ENCODE assay signal across 16 cellular contexts in the genomic region with DNA sequence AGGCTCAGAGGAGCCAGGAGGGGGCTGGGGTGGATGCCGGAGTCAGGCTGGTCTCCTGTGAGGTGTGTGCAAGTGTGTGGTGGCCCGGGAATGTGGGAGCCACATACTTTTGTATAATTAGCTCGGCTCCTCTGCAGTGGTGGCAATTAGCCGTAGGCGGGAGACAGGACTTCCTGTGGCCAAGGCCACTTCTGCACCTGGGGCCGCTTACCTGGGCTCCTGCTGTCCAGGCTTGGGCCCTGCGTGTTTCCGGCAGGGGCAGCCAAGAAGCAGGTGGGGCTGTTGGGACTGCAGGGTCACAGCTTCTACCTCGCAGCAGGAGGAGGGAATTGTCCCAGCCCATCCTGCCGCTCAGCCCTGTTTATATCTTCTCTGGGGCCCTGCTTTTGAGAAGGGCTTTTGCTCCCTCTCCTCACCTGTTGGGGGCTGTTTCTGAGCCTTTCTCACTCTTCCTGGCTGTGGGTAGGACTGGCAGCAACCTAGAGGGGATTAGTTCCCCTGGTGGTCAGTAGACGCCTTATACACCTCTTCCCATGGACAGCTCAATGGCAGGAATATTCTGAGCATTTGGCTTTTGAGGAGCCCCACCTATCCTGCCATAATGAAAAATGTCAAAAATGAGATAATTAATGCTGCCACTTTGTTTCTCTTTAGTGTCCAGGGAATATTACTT.
DNase-seq lines count a peak whose midpoint lies in the region; ATAC-seq, FAIRE-seq and TF ChIP-seq lines count a peak whose summit lies in the region.
"Had no signal": no experiment of that assay in that cellular context is flagged by ENCODE, and none has a peak within 500 bp of the region (broad histone marks: within the 10 kb centered on the region; RNA-seq: fewer than 3 reads in every experiment).

No MANE protein-coding gene starts in this region.

- no peak overlapping the region for H2AFZ ChIP-seq in H1 (ENCODE audit: low read length)
- no peak overlapping the region for H2AFZ ChIP-seq in mesenchymal stem cell (ENCODE audit: low read depth, low read length)

- H3K9me3 Mint-ChIP-seq in type B pancreatic cell, result no peaks in the 10 kb centered on the region
- H3K9me3 Mint-ChIP-seq: mesothelial cell of epicardium; stimulated activated naive CD8-positive, alpha-beta T cell treated with anti-CD3 and anti-CD28 coated beads, Interleukin-15, Interleukin-2, amounts not matched to agents 100 ng/mL and 50 ng/mL, for 24 hours had no signal

- no peak for TF ChIP-seq POLR2A in H1 (IDR thresholded peaks at IDR 0.05; ENCODE audit: control extremely low read depth in 1 of 2, low read depth in 2 of 2, low read length in 2 of 2)

- H3K14ac ChIP-seq in H1 (ENCODE audit: insufficient read length) (no peak overlapping the region), mesenchymal stem cell (ENCODE audit: low read length in 2 of 2) (no peak overlapping the region)

- no peak overlapping the region for H3K4me3 ChIP-seq in H1 (ENCODE audit: extremely low read depth in 1 of 4, insufficient read depth in 2 of 4, low read depth in 3 of 4, low read length in 4 of 4)
- H3K4me3 ChIP-seq in mesenchymal stem cell (ENCODE audit: insufficient read depth in 1 of 2, low read depth in 1 of 2, low read length in 2 of 2), result no peak overlapping the region
- no peak overlapping the region for H3K4me3 ChIP-seq in left lung
- H3K4me3 ChIP-seq: gastrocnemius medialis had no signal

- H3K4me1 ChIP-seq in H1 (replicated peaks in 1 of 4; ENCODE audit: control insufficient read depth in 3 of 4, insufficient read depth in 4 of 4, low read length in 3 of 4) (no peaks in the 10 kb centered on the region; a peak in 1 of 7 replicates), mesenchymal stem cell (ENCODE audit: control insufficient read depth, insufficient read depth, low read depth, low read length) (no peaks in the 10 kb centered on the region), left lung (no peaks in the 10 kb centered on the region)
- H3K4me1 ChIP-seq: gastrocnemius medialis had no signal

- TF ChIP-seq RAD21 in H1 (IDR thresholded peaks at IDR 0.05 in 1 of 2, conservative IDR thresholded peaks at IDR 0.05 in 1 of 2; ENCODE audit: low read depth in 2 of 2, low read length in 2 of 2), result peak; percentile 23 to 35; a peak in 3 of 4 replicates

- no peaks in the 10 kb centered on the region for H3K9me3 ChIP-seq in H1 (ENCODE audit: insufficient read depth in 2 of 2, low read depth in 1 of 2, low read length in 1 of 2)
- H3K9me3 ChIP-seq in mesenchymal stem cell (ENCODE audit: control insufficient read depth, low read length), result no peaks in the 10 kb centered on the region
- no peaks in the 10 kb centered on the region for H3K9me3 ChIP-seq in left lung
- H3K9me3 ChIP-seq: gastrocnemius medialis had no signal

- H4K8ac ChIP-seq in H1 (ENCODE audit: extremely low read depth, insufficient read depth, low read length) (no peak overlapping the region), mesenchymal stem cell (ENCODE audit: low read length) (no peak overlapping the region)

- TF ChIP-seq EP300 in H1 (IDR thresholded peaks at IDR 0.05; ENCODE audit: borderline replicate concordance in 1 of 2, low read depth in 2 of 2, low read length in 2 of 2), result no peak

- no peaks in the 10 kb centered on the region for H3K36me3 Mint-ChIP-seq in type B pancreatic cell
- H3K36me3 Mint-ChIP-seq: activated naive CD8-positive, alpha-beta T cell; mesothelial cell of epicardium had no signal

- no peaks in the 10 kb centered on the region for H3K79me1 ChIP-seq in H1 (ENCODE audit: low read depth, low read length)
- H3K79me1 ChIP-seq in mesenchymal stem cell (replicated peaks; ENCODE audit: low read length, poor library complexity, severe bottlenecking), result no peaks in the 10 kb centered on the region

- H3K27ac ChIP-seq in H1 (ENCODE audit: low read depth, low read length) (no peak overlapping the region), mesenchymal stem cell (ENCODE audit: low read length, poor library complexity, severe bottlenecking) (no peak overlapping the region), left lung (no peak overlapping the region)
- H3K27ac ChIP-seq: gastrocnemius medialis had no signal

- H2BK12ac ChIP-seq in H1 (ENCODE audit: low read depth, low read length), result no peak overlapping the region
- no peak overlapping the region for H2BK12ac ChIP-seq in mesenchymal stem cell (ENCODE audit: low read length in 2 of 2)

- no peak overlapping the region for H3K27ac Mint-ChIP-seq in type B pancreatic cell
- H3K27ac Mint-ChIP-seq: activated CD4-positive, alpha-beta T cell treated with anti-CD3 and anti-CD28 coated beads for 36 hours; activated naive CD8-positive, alpha-beta T cell; mesothelial cell of epicardium; stimulated activated naive CD8-positive, alpha-beta T cell treated with anti-CD3 and anti-CD28 coated beads, Interleukin-15, Interleukin-2, amounts not matched to agents 100 ng/mL and 50 ng/mL, for 24 hours had no signal

- H3K27me3 ChIP-seq in H1 (replicated peaks in 1 of 4; ENCODE audit: control insufficient read depth in 3 of 4, extremely low read depth in 1 of 4, insufficient read depth in 3 of 4, low read length in 3 of 4) (no peaks in the 10 kb centered on the region; a peak in 1 of 7 replicates), mesenchymal stem cell (ENCODE audit: control insufficient read depth in 1 of 2, insufficient read depth in 1 of 2, low read length in 2 of 2) (peaks cover 24 to 33% of the 10 kb centered on the region in 2 experiments), left lung (peaks cover 0 to 23% of the 10 kb centered on the region in 2 donors)
- H3K27me3 ChIP-seq: gastrocnemius medialis had no signal

- no peaks in the 10 kb centered on the region for H4K20me1 ChIP-seq in H1 (replicated peaks in 1 of 2; ENCODE audit: control insufficient read depth in 1 of 2, insufficient read depth in 2 of 2, low read length in 2 of 2)

- POLR2A ChIA-PET in H1 (lab: Charles Lee; ENCODE audit: partially characterized antibody), result no interaction called here

- no peak overlapping the region for H3K56ac ChIP-seq in H1 (replicated peaks; ENCODE audit: insufficient read length, low read depth, low read length)

- peaks cover 17% of the 10 kb centered on the region for H3K27me3 Mint-ChIP-seq in type B pancreatic cell
- H3K27me3 Mint-ChIP-seq: activated CD4-positive, alpha-beta T cell treated with anti-CD3 and anti-CD28 coated beads for 36 hours; stimulated activated naive CD8-positive, alpha-beta T cell treated with anti-CD3 and anti-CD28 coated beads, Interleukin-15, Interleukin-2, amounts not matched to agents 100 ng/mL and 50 ng/mL, for 24 hours had no signal

- no peak overlapping the region for H2BK5ac ChIP-seq in H1 (ENCODE audit: low read depth, low read length)
- no peak overlapping the region for H2BK5ac ChIP-seq in mesenchymal stem cell (ENCODE audit: low read depth, low read length, poor library complexity, severe bottlenecking)

- H2BK20ac ChIP-seq in H1 (ENCODE audit: low read length), result no peak overlapping the region

- H2AK5ac ChIP-seq in H1 (ENCODE audit: low read depth, low read length) (no peak overlapping the region), mesenchymal stem cell (ENCODE audit: low read length, severe bottlenecking) (no peak overlapping the region)

- H3K18ac ChIP-seq in H1 (ENCODE audit: extremely low read depth, low read length), result no peak overlapping the region
- no peak overlapping the region for H3K18ac ChIP-seq in mesenchymal stem cell (ENCODE audit: low read depth in 1 of 2, low read length in 2 of 2)

- no peak overlapping the region for H3K9ac ChIP-seq in H1 (replicated peaks in 1 of 4; ENCODE audit: extremely low read depth in 1 of 4, low read depth in 3 of 4, low read length in 3 of 4)
- no peak overlapping the region for H3K9ac ChIP-seq in mesenchymal stem cell (ENCODE audit: low read length)

- TF ChIP-seq CTCF in H1 (IDR thresholded peaks at IDR 0.05; ENCODE audit: control extremely low read depth in 1 of 3, insufficient read depth in 1 of 3, low read depth in 1 of 3, low read length in 3 of 3) (peak in 2 of 3 experiments; percentile 11 to 41; a peak in 3 of 4 replicates), type B pancreatic cell (conservative IDR thresholded peaks at IDR 0.05) (peak; percentile 43), left lung (IDR thresholded peaks at IDR 0.05) (no peak)

- H4K91ac ChIP-seq in H1 (replicated peaks; ENCODE audit: insufficient read length, low read length) (no peak overlapping the region), mesenchymal stem cell (ENCODE audit: low read length) (no peak overlapping the region)

- H3K4ac ChIP-seq in H1 (replicated peaks; ENCODE audit: insufficient read length, low read depth, low read length) (no peak overlapping the region), mesenchymal stem cell (ENCODE audit: low read depth in 1 of 2, low read length in 2 of 2) (no peak overlapping the region)

- WGBS in H1 (ENCODE audit: extremely low coverage in 1 of 2, insufficient coverage in 1 of 2, insufficient read length in 1 of 2, insufficient replicate concordance in 2 of 2, low coverage in 1 of 2, low lambda C conversion rate in 2 of 2, missing lambda C conversion rate in 1 of 2), 2 experiments, result 74% methylated on average over 11 of the region's 11 CpGs; no CpG with 5 or more reads in 1 of the 2 experiments
- WGBS in mesenchymal stem cell, result 81% methylated on average over 11 of the region's 11 CpGs

- no peak for FAIRE-seq in H1 (lab: Jason Lieb, UNC)
- FAIRE-seq: small intestine, urothelium cell line had no signal

- no peaks in the 10 kb centered on the region for H3K36me3 ChIP-seq in H1 (ENCODE audit: control insufficient read depth in 2 of 4, insufficient read depth in 4 of 4, low read length in 3 of 4)
- H3K36me3 ChIP-seq in mesenchymal stem cell (ENCODE audit: control insufficient read depth in 1 of 2, insufficient read depth in 2 of 2, low read depth in 1 of 2, low read length in 2 of 2), result no peaks in the 10 kb centered on the region
- no peaks in the 10 kb centered on the region for H3K36me3 ChIP-seq in left lung
- H3K36me3 ChIP-seq: gastrocnemius medialis had no signal

- H3K4me1 Mint-ChIP-seq in type B pancreatic cell (ENCODE audit: unreplicated experiment), result peaks cover 10% of the 10 kb centered on the region
- H3K4me1 Mint-ChIP-seq: activated CD4-positive, alpha-beta T cell treated with anti-CD3 and anti-CD28 coated beads for 36 hours had no signal

- CTCF ChIA-PET in H1 (lab: Charles Lee; ENCODE audit: partially characterized antibody), result interaction anchor here (0.6 to 4.1 kb wide), 29 partner anchors 8 to 275 kb away, joined by 3 to 25 read pairs (median 4); partner anchors contain the start of gene PCBD2

- no peak overlapping the region for H2BK120ac ChIP-seq in H1 (replicated peaks; ENCODE audit: low read depth, low read length)
- H2BK120ac ChIP-seq in mesenchymal stem cell (ENCODE audit: low read depth, low read length), result no peak overlapping the region

- ATAC-seq in left lung, result no peak
- ATAC-seq: activated CD4-positive, alpha-beta T cell treated with anti-CD3 and anti-CD28 coated beads for 36 hours; gastrocnemius medialis had no signal

- no peaks in the 10 kb centered on the region for H3K23me2 ChIP-seq in H1 (ENCODE audit: low read depth, low read length)

- H3K4me2 ChIP-seq in H1 (ENCODE audit: insufficient read depth in 1 of 2, low read depth in 2 of 2, low read length in 2 of 2), result no peak overlapping the region
- no peak overlapping the region for H3K4me2 ChIP-seq in mesenchymal stem cell (ENCODE audit: low read length, poor library complexity, severe bottlenecking)

- H4K5ac ChIP-seq in H1 (ENCODE audit: insufficient read length, low read depth, low read length), result no peak overlapping the region

- H3K23ac ChIP-seq in H1 (ENCODE audit: insufficient read length), result no peak overlapping the region
- no peak overlapping the region for H3K23ac ChIP-seq in mesenchymal stem cell (ENCODE audit: low read length in 2 of 2)

- DNase-seq in activated effector memory CD4-positive, alpha-beta T cell treated with anti-CD3 and anti-CD28 coated beads, Interleukin-2, amount 50 U/mL, for 16 hours, result peak; percentile 25
- DNase-seq in activated effector memory CD4-positive, alpha-beta T cell treated with Interleukin-2 at 50 U/mL for 16 hours, result no peak
- DNase-seq in NCI-H748 (lab: John Stamatoyannopoulos, UW; ENCODE audit: unreplicated experiment) (peak; percentile 94), H1 (ENCODE audit: low read depth in 1 of 2, low spot score in 2 of 2) (no peak), type B pancreatic cell (ENCODE audit: extremely low spot score, unreplicated experiment) (no peak), mesenchymal stem cell (no peak), left lung (no peak), HuH-7 (ENCODE audit: low spot score) (no peak)
- DNase-seq: activated CD4-positive, alpha-beta T cell treated with anti-CD3 and anti-CD28 coated beads for 36 hours; gastrocnemius medialis; NCI-H2107; small intestine had no signal

- H2BK15ac ChIP-seq in H1 (ENCODE audit: low read length), result no peak overlapping the region
- H2BK15ac ChIP-seq in mesenchymal stem cell (ENCODE audit: low read depth, poor library complexity, severe bottlenecking), result no peak overlapping the region

- no peaks in the 10 kb centered on the region for H3K79me2 ChIP-seq in H1 (ENCODE audit: control insufficient read depth in 1 of 2, insufficient read depth in 2 of 2, low read length in 2 of 2)

- H3K4me3 Mint-ChIP-seq in type B pancreatic cell, result no peak overlapping the region
- H3K4me3 Mint-ChIP-seq: activated CD4-positive, alpha-beta T cell treated with anti-CD3 and anti-CD28 coated beads for 36 hours; activated naive CD8-positive, alpha-beta T cell; mesothelial cell of epicardium; stimulated activated naive CD8-positive, alpha-beta T cell treated with anti-CD3 and anti-CD28 coated beads, Interleukin-15, Interleukin-2, amounts not matched to agents 100 ng/mL and 50 ng/mL, for 24 hours had no signal

- intact Hi-C loops in left lung (cut with DNase I), result no loop called here

Comparison
In these comparisons a context has a peak if more than half of its experiments do, and no peak if none do; other contexts are left out.
1. DNase-seq: peak in activated effector memory CD4-positive, alpha-beta T cell treated with anti-CD3 and anti-CD28 coated beads, Interleukin-2, amount 50 U/mL, for 16 hours (single experiment) and NCI-H748 (single experiment); none in activated effector memory CD4-positive, alpha-beta T cell treated with Interleukin-2 at 50 U/mL for 16 hours (single experiment), H1 (0 of 2), type B pancreatic cell (single experiment), mesenchymal stem cell (single experiment), left lung (0 of 2) and HuH-7 (single experiment).
2. CTCF ChIP-seq: peak in H1 (2 of 3) and type B pancreatic cell (single experiment); none in left lung (0 of 2).